Comparison of ENCODE assay signal across 18 cellular contexts in the genomic region with DNA sequence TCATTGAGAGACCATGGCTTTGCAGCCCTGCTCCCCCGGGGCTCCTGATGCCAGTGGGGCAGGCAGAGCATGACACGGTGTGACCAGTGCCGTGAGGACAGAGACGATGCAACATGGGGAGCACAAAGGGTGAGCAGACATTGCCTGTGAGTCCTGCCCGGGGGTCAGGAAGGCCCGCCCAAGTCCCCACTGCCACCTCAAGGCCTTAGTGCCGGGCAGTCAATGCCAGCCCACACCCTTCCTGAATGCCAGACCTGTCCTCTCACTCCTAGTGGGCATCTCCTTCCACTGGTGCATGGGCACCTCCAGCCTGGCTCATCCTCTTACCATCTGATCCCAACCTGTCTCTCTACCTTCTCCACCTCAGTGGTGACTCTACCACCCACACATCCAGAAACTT.
"Had no signal": no experiment of that assay in that cellular context is flagged by ENCODE, and none has a peak within 500 bp of the region (broad histone marks: within the 10 kb centered on the region; RNA-seq: fewer than 3 reads in every experiment).

No MANE protein-coding gene starts in this region.

- H3K4me3 Mint-ChIP-seq: naive thymus-derived CD8-positive, alpha-beta T cell; neural crest cell; type B pancreatic cell had no signal

- H3K27me3 ChIP-seq: heart left ventricle, pancreas, right lobe of liver, uterus had no signal

- ATAC-seq: esophagus mucosa; heart left ventricle; mucosa of descending colon; naive thymus-derived CD8-positive, alpha-beta T cell had no signal

- H3K36me3 Mint-ChIP-seq: naive thymus-derived CD8-positive, alpha-beta T cell; type B pancreatic cell had no signal

- H3K4me1 ChIP-seq: prostate gland, uterus had no signal

- H3K27ac ChIP-seq: heart left ventricle, pancreas, prostate gland, right lobe of liver, skin epidermis, uterus had no signal

- H3K9me3 ChIP-seq: heart left ventricle, mucosa of descending colon, pancreas, prostate gland, right lobe of liver, uterus had no signal

- H3K9me3 Mint-ChIP-seq: naive thymus-derived CD8-positive, alpha-beta T cell; neural crest cell; type B pancreatic cell had no signal

- H3K36me3 ChIP-seq: heart left ventricle, pancreas, prostate gland, right lobe of liver, uterus had no signal

- H3K27ac Mint-ChIP-seq: type B pancreatic cell had no signal

- H3K27me3 Mint-ChIP-seq: naive thymus-derived CD8-positive, alpha-beta T cell had no signal

- H3K4me3 ChIP-seq: heart left ventricle, mucosa of descending colon, pancreas, prostate gland, right lobe of liver, skin epidermis, uterus had no signal

- DNase-seq: effector memory CD4-positive, alpha-beta T cell; heart left ventricle; hippocampal formation; kidney glomerular epithelial cell; mammary epithelial cell; mucosa of descending colon; naive thymus-derived CD8-positive, alpha-beta T cell; nucleus accumbens; stimulated activated CD4-positive, alpha-beta T cell treated with anti-CD3 and anti-CD28 coated beads, Interleukin-12 subunit alpha, Interleukin-12 subunit beta, amount 100 ng/mL, for 4 hours; stimulated activated naive CD4-positive, alpha-beta T cell treated with Interleukin-2 at 50 U/mL for 16 hours; uterus had no signal
